12 cellular contexts compared by ENCODE assay signal in genomic region chr5:179794575-179794974, GRCh38. TPM values are rescaled to one million over a fixed set of nuclear protein-coding genes. Genes with fewer than 3 reads are reported as not detected.
DNase-seq lines count a peak whose midpoint lies in the region; ATAC-seq, FAIRE-seq and TF ChIP-seq lines count a peak whose summit lies in the region.
"Had no signal": no experiment of that assay in that cellular context is flagged by ENCODE, and none has a peak within 500 bp of the region (broad histone marks: within the 10 kb centered on the region; RNA-seq: fewer than 3 reads in every experiment).

No MANE protein-coding gene starts in this region.

- BruUV-seq in HCT116 (replicated peaks; lab: Mats Ljungman, UMichigan): no TSS peak

- H3K27me3 ChIP-seq in HCT116 (ENCODE audit: insufficient read depth, low read length): no peaks in the 10 kb centered on the region
- H3K27me3 ChIP-seq in gastroesophageal sphincter: no peaks in the 10 kb centered on the region
- no peaks in the 10 kb centered on the region for H3K27me3 ChIP-seq in sigmoid colon
- H3K27me3 ChIP-seq in smooth muscle cell (ENCODE audit: low read depth): no peaks in the 10 kb centered on the region
- H3K27me3 ChIP-seq: neutrophil had no signal

- POLR2A ChIA-PET in HCT116 (lab: Charles Lee): no interaction called here
- POLR2A ChIA-PET in T-cell (lab: Charles Lee): no interaction called here

- ATAC-seq in HCT116: no peak
- no peak for ATAC-seq in T-cell (replicated peaks in 1 of 4)
- ATAC-seq in gastroesophageal sphincter: no peak
- no peak for ATAC-seq in omental fat pad (ENCODE audit: low FRiP score)

- no peaks in the 10 kb centered on the region for H3F3A ChIP-seq in smooth muscle cell (ENCODE audit: low read depth)

- H3K27ac Mint-ChIP-seq in T-cell: peak overlapping the region; percentile 34 to 46

- H3K9me3 Mint-ChIP-seq in T-cell: no peaks in the 10 kb centered on the region

- H3K27me3 Mint-ChIP-seq in T-cell: no peaks in the 10 kb centered on the region

- CTCF ChIA-PET in HCT116 (lab: Charles Lee): no interaction called here
- CTCF ChIA-PET in T-cell (lab: Charles Lee): interaction anchor here (1.3 to 1.4 kb wide), 2 partner anchors 32 kb away, joined by 4 to 5 read pairs; no protein-coding TSS in a partner anchor

- no peak for TF ChIP-seq RAD21 in HCT116 (IDR thresholded peaks at IDR 0.05; ENCODE audit: low read depth)

- no peak for FAIRE-seq in GM12891 (lab: Jason Lieb, UNC)

- TF ChIP-seq EP300 in gastroesophageal sphincter (IDR thresholded peaks at IDR 0.05): no peak
- no peak for TF ChIP-seq EP300 in sigmoid colon (IDR thresholded peaks at IDR 0.05)

- peak overlapping the region; percentile 25 to 66 (median 65) for H3K4me3 Mint-ChIP-seq in T-cell

- H3K4me2 ChIP-seq in HCT116 (ENCODE audit: low read length) (peak overlapping the region; percentile 99), smooth muscle cell (no peak overlapping the region)

- intact Hi-C loops in HCT116 (cut with micrococcal nuclease): loop anchor here (2.0 kb wide), 1 partner anchor 32 kb away; no protein-coding TSS in a partner anchor
- intact Hi-C loops in sigmoid colon (cut with DNase I): no loop called here

- WGBS in gastroesophageal sphincter (ENCODE audit: low coverage in 1 of 2), 2 donors: 89% methylated on average over 3 of the region's 3 CpGs; no CpG with 5 or more reads in 1 of the 2 donors
- WGBS in sigmoid colon, 2 donors: 95 to 97% methylated on average over 3 of the region's 3 CpGs
- 96% methylated on average over 3 of the region's 3 CpGs for WGBS in smooth muscle cell (ENCODE audit: low lambda C conversion rate)

- H3K79me2 ChIP-seq in HCT116 (ENCODE audit: insufficient read depth, low read length) (peaks cover 11% of the 10 kb centered on the region; the same call in 1 of the 2 replicates), smooth muscle cell (ENCODE audit: low read depth) (no peaks in the 10 kb centered on the region)

- no peak for TF ChIP-seq POLR2A in HCT116 (IDR thresholded peaks at IDR 0.05; ENCODE audit: borderline replicate concordance, extremely low read depth, insufficient read depth, insufficient read length)
- no peak for TF ChIP-seq POLR2A in gastroesophageal sphincter (IDR thresholded peaks at IDR 0.05)
- TF ChIP-seq POLR2A in sigmoid colon (IDR thresholded peaks at IDR 0.05): no peak
- no peak for TF ChIP-seq POLR2A in GM12891 (IDR thresholded peaks at IDR 0.05; ENCODE audit: low read depth, low read length)

- H3K4me1 ChIP-seq in HCT116 (ENCODE audit: control insufficient read depth in 1 of 2, insufficient read depth in 2 of 2, low read length in 2 of 2): peaks cover 9 to 22% of the 10 kb centered on the region in 2 experiments; a peak in 3 of 4 replicates
- H3K4me1 ChIP-seq in gastroesophageal sphincter: peaks cover 0 to 63% (median 22%) of the 10 kb centered on the region in 3 donors
- H3K4me1 ChIP-seq in sigmoid colon: peaks cover 0 to 40% (median 33%) of the 10 kb centered on the region in 4 donors
- H3K4me1 ChIP-seq in smooth muscle cell (ENCODE audit: low read depth): peaks cover 4% of the 10 kb centered on the region

- TF ChIP-seq CTCF in HCT116 (IDR thresholded peaks at IDR 0.05 in 2 of 3, conservative IDR thresholded peaks at IDR 0.05 in 1 of 3; ENCODE audit: borderline replicate concordance in 1 of 3, insufficient read depth in 1 of 3, low read depth in 2 of 3, low read length in 2 of 3) (no peak), gastroesophageal sphincter (IDR thresholded peaks at IDR 0.05) (no peak), sigmoid colon (IDR thresholded peaks at IDR 0.05) (no peak), smooth muscle cell (IDR thresholded peaks at IDR 0.05; ENCODE audit: borderline replicate concordance, insufficient read depth, poor library complexity, severe bottlenecking) (no peak), omental fat pad (IDR thresholded peaks at IDR 0.05) (no peak)

- DNase-seq in HCT116 (ENCODE audit: low read depth, low spot score): no peak
- DNase-seq in T-cell: no peak
- peak; percentile 69 for DNase-seq in sigmoid colon
- no peak for DNase-seq in GM12891 (ENCODE audit: insufficient read length, low spot score)
- DNase-seq in smooth muscle cell (lab: John Stamatoyannopoulos, UW; ENCODE audit: unreplicated experiment): no peak
- no peak for DNase-seq in omental fat pad (ENCODE audit: low spot score)
- no peak for DNase-seq in NCI-H524 treated with DMSO at 0.1 percent for 48 hours (lab: John Stamatoyannopoulos, UW)
- DNase-seq: activated gamma-delta T cell, foreskin melanocyte, SW 1271 had no signal

- H3K4me1 Mint-ChIP-seq in T-cell: peaks cover 26 to 33% (median 29%) of the 10 kb centered on the region in 3 donors

- H3K27ac ChIP-seq in HCT116 (ENCODE audit: low read depth, low read length) (peak overlapping the region; percentile 99), gastroesophageal sphincter (peak overlapping the region in 3 of 4 donors; percentile 65 to 90 (median 89)), sigmoid colon (peak overlapping the region in 2 of 4 donors; percentile 46 to 55), smooth muscle cell (ENCODE audit: low read depth) (no peak overlapping the region)

- H3K36me3 Mint-ChIP-seq in T-cell: peaks cover 5% of the 10 kb centered on the region

- H4K20me1 ChIP-seq in HCT116 (ENCODE audit: insufficient read depth): no peaks in the 10 kb centered on the region
- H4K20me1 ChIP-seq in smooth muscle cell (ENCODE audit: low read depth): no peaks in the 10 kb centered on the region

- no peaks in the 10 kb centered on the region for H3K9me3 ChIP-seq in HCT116 (ENCODE audit: control insufficient read depth in 1 of 2, insufficient read depth in 1 of 2, low read depth in 1 of 2, low read length in 2 of 2)
- no peaks in the 10 kb centered on the region for H3K9me3 ChIP-seq in gastroesophageal sphincter
- no peaks in the 10 kb centered on the region for H3K9me3 ChIP-seq in sigmoid colon
- no peaks in the 10 kb centered on the region for H3K9me3 ChIP-seq in smooth muscle cell (replicated peaks; ENCODE audit: low read depth)
- H3K9me3 ChIP-seq: neutrophil had no signal

- H3K36me3 ChIP-seq in HCT116 (ENCODE audit: control insufficient read depth in 1 of 2, insufficient read depth in 2 of 2, low read length in 2 of 2) (peaks cover under 1 to 14% of the 10 kb centered on the region in 2 experiments; a peak in 1 of 4 replicates), gastroesophageal sphincter (peaks cover 0 to 25% of the 10 kb centered on the region in 2 donors), sigmoid colon (peaks cover 21 to 26% (median 24%) of the 10 kb centered on the region in 4 donors), smooth muscle cell (ENCODE audit: low read depth) (no peaks in the 10 kb centered on the region)

- H3K9ac ChIP-seq in HCT116 (ENCODE audit: low read length): peak overlapping the region; percentile 88
- no peak overlapping the region for H3K9ac ChIP-seq in smooth muscle cell (ENCODE audit: low read depth)

- RAD21 ChIA-PET in HCT116 (lab: Charles Lee; ENCODE audit: low non-redundant PET in 1 of 2, low total read pairs in 2 of 2, uncharacterized antibody in 2 of 2, unreplicated experiment in 2 of 2): no interaction called here

- peak overlapping the region; percentile 65 to 84 for H3K4me3 ChIP-seq in HCT116 (replicated peaks in 1 of 2; ENCODE audit: low read depth in 1 of 2, low read length in 2 of 2)
- H3K4me3 ChIP-seq in gastroesophageal sphincter: peak overlapping the region in 1 of 2 donors; percentile 81
- peak overlapping the region in 1 of 4 donors; percentile 62 for H3K4me3 ChIP-seq in sigmoid colon
- H3K4me3 ChIP-seq in smooth muscle cell: no peak overlapping the region

- H2AFZ ChIP-seq in HCT116 (ENCODE audit: low read depth, low read length, poor library complexity, severe bottlenecking): no peak overlapping the region
- no peak overlapping the region for H2AFZ ChIP-seq in smooth muscle cell (ENCODE audit: low read depth)

- no peaks in the 10 kb centered on the region for H3K9me2 ChIP-seq in HCT116 (ENCODE audit: insufficient read depth)

TF ChIP-seq in HCT116, 20 proteins besides CTCF, POLR2A, EP300 and RAD21 (continues in another document):
- no peak for TF ChIP-seq CEBPB (IDR thresholded peaks at IDR 0.05; ENCODE audit: low read depth)

TF ChIP-seq in GM12891, 5 proteins besides CTCF, POLR2A, EP300 and RAD21:
- TF ChIP-seq POLR2AphosphoS5 (IDR thresholded peaks at IDR 0.05; ENCODE audit: low read depth, low read length) (no peak), SPI1 (IDR thresholded peaks at IDR 0.05; ENCODE audit: low read depth, low read length) (no peak), POU2F2 (IDR thresholded peaks at IDR 0.05; ENCODE audit: low read depth, low read length) (no peak), PAX5 (IDR thresholded peaks at IDR 0.05; ENCODE audit: insufficient read depth, low read length, severe bottlenecking) (no peak)

RNA-seq across cellular contexts. Expression of gene LTC4S, which starts 0.8 kb away (rescaled TPM):
- 5.0 TPM for total RNA-seq in HCT116 (2021; ENCODE audit: unreplicated experiment)
- polyA plus RNA-seq in HCT116 (2012): 0.85 and 1.5 TPM in 2 replicates
- 10 to 100 TPM in 1 of 5 donors, 1 to 10 TPM in 4; 3.6 to 12.6 (median 8.1) TPM for total RNA-seq in T-cell
- total RNA-seq in gastroesophageal sphincter: 1 to 10 TPM in 3 of 4 donors, not detected in 1; 7.5 to 8.8 (median 8.2) TPM
- total RNA-seq in sigmoid colon: 1 to 10 TPM; 1.5 to 6.1 (median 5.4) TPM
- 1 to 10 TPM in 2 of 3 donors, not detected in 1; 2.6 to 3.6 TPM for polyA plus RNA-seq in sigmoid colon
- not detected for polyA plus RNA-seq in GM12891 (2012; ENCODE audit: low read depth, missing spikeins)
- total RNA-seq in smooth muscle cell: not detected in 2 replicates
- 0.83 TPM in 1 of 2 replicates, not detected in the other for polyA plus RNA-seq in smooth muscle cell
- 10 to 100 TPM in 2 of 4 donors, 1 to 10 TPM in 2; 7.1 to 15.1 (median 12.0) TPM for total RNA-seq in omental fat pad

RNA-seq across cellular contexts. Expression of gene MGAT4B, which starts 12.1 kb away (rescaled TPM):
- total RNA-seq in HCT116 (2021; ENCODE audit: unreplicated experiment): 148 TPM
- 85.4 and 95.3 TPM in 2 replicates for polyA plus RNA-seq in HCT116 (2012)
- total RNA-seq in T-cell: 100 to 1,000 TPM; 119 to 159 (median 132) TPM
- 10 to 100 TPM; 42.5 to 58.5 (median 47.2) TPM for total RNA-seq in gastroesophageal sphincter
- total RNA-seq in sigmoid colon: 10 to 100 TPM; 27.8 to 56.8 (median 31.5) TPM
- 100 to 1,000 TPM; 184 to 241 (median 232) TPM for polyA plus RNA-seq in sigmoid colon
- 27.7 TPM for polyA plus RNA-seq in GM12891 (2012; ENCODE audit: low read depth, missing spikeins)
- 60.0 and 60.6 TPM in 2 replicates for total RNA-seq in smooth muscle cell
- polyA plus RNA-seq in smooth muscle cell: 121 and 140 TPM in 2 replicates
- total RNA-seq in omental fat pad: 10 to 100 TPM; 67.6 to 90.1 (median 73.9) TPM

RNA-seq across cellular contexts. Expression of gene SQSTM1, which starts 26.1 kb away (rescaled TPM):
- 299 TPM for total RNA-seq in HCT116 (2021; ENCODE audit: unreplicated experiment)
- 298 and 317 TPM in 2 replicates for polyA plus RNA-seq in HCT116 (2012)
- total RNA-seq in T-cell: 100 to 1,000 TPM; 220 to 327 (median 280) TPM
- total RNA-seq in gastroesophageal sphincter: 100 to 1,000 TPM; 305 to 485 (median 408) TPM
- 100 to 1,000 TPM; 287 to 443 (median 386) TPM for total RNA-seq in sigmoid colon
- 100 to 1,000 TPM; 168 to 301 (median 203) TPM for polyA plus RNA-seq in sigmoid colon
- polyA plus RNA-seq in GM12891 (2012; ENCODE audit: low read depth, missing spikeins): 108 TPM
- total RNA-seq in smooth muscle cell: 114 and 129 TPM in 2 replicates
- polyA plus RNA-seq in smooth muscle cell: 159 and 262 TPM in 2 replicates
- total RNA-seq in omental fat pad: 100 to 1,000 TPM; 400 to 762 (median 566) TPM
